In genomic region chr21:37557261-37557950, GRCh38 we compare ENCODE assay signal across 10 cellular contexts.
DNase-seq lines count a peak whose midpoint lies in the region; ATAC-seq and TF ChIP-seq lines count a peak whose summit lies in the region.
"Had no signal": no experiment of that assay in that cellular context is flagged by ENCODE, and none has a peak within 500 bp of the region (broad histone marks: within the 10 kb centered on the region; RNA-seq: fewer than 3 reads in every experiment).

No MANE protein-coding gene starts in this region.

- DNase-seq in mucosa of descending colon (no peak), brain microvascular endothelial cell (no peak), G401 (ENCODE audit: low spot score) (no peak), NCI-H1694 treated with DMSO at 0.1 percent for 48 hours (lab: John Stamatoyannopoulos, UW) (no peak)
- DNase-seq in activated CD4-positive, alpha-beta T cell treated with anti-CD3 and anti-CD28 coated beads, Interleukin-2, amount 10 ng/mL, durations not matched to agents 24 days and 14 days = no peak

- H3K4me1 Mint-ChIP-seq in activated CD4-positive, alpha-beta T cell treated with anti-CD3 and anti-CD28 coated beads, Interleukin-2, amount 10 ng/mL, durations not matched to agents 24 days and 14 days = no peaks in the 10 kb centered on the region

- intact Hi-C loops in mucosa of descending colon (cut with DNase I, micrococcal nuclease) = no loop called here
- intact Hi-C loops in activated CD4-positive, alpha-beta T cell treated with anti-CD3 and anti-CD28 coated beads, Interleukin-2, amount 10 ng/mL, durations not matched to agents 24 days and 14 days (cut with micrococcal nuclease) = no loop called here

- no peaks in the 10 kb centered on the region for H3K27me3 ChIP-seq in brain microvascular endothelial cell (replicated peaks)
- H3K27me3 ChIP-seq: adrenal gland, gastroesophageal sphincter had no signal

- H3K9me3 Mint-ChIP-seq in activated CD4-positive, alpha-beta T cell treated with anti-CD3 and anti-CD28 coated beads, Interleukin-2, amount 10 ng/mL, durations not matched to agents 24 days and 14 days = no peaks in the 10 kb centered on the region

- ATAC-seq in GM18870 (IDR thresholded peaks at IDR 0.05; ENCODE audit: unreplicated experiment) (peak; percentile 94), GM21737 (IDR thresholded peaks at IDR 0.05; ENCODE audit: unreplicated experiment) (peak; percentile 87), HG03469 (IDR thresholded peaks at IDR 0.05; ENCODE audit: unreplicated experiment) (peak; percentile 94), mucosa of descending colon (peak; percentile 8)
- ATAC-seq: gastroesophageal sphincter had no signal

- in situ Hi-C loops in brain microvascular endothelial cell (cut with HindIII; ENCODE audit: low pct_ligation_motif_present, low sequenced_read_pairs) (no loop called here), G401 (cut with HindIII; ENCODE audit: low sequenced_read_pairs) (no loop called here)

- no peak for TF ChIP-seq CTCF in mucosa of descending colon (IDR thresholded peaks at IDR 0.05)
- no peak for TF ChIP-seq CTCF in brain microvascular endothelial cell (IDR thresholded peaks at IDR 0.05; ENCODE audit: low read depth, low read length, missing control alignments)

- no peaks in the 10 kb centered on the region for H3K9me3 ChIP-seq in mucosa of descending colon
- H3K9me3 ChIP-seq: adrenal gland, gastroesophageal sphincter had no signal

- H3K4me3 Mint-ChIP-seq in activated CD4-positive, alpha-beta T cell treated with anti-CD3 and anti-CD28 coated beads, Interleukin-2, amount 10 ng/mL, durations not matched to agents 24 days and 14 days = no peak overlapping the region

- H3K27ac Mint-ChIP-seq in activated CD4-positive, alpha-beta T cell treated with anti-CD3 and anti-CD28 coated beads, Interleukin-2, amount 10 ng/mL, durations not matched to agents 24 days and 14 days = no peak overlapping the region

- H3K27ac ChIP-seq in brain microvascular endothelial cell = no peak overlapping the region
- H3K27ac ChIP-seq: adrenal gland, gastroesophageal sphincter had no signal

- no peaks in the 10 kb centered on the region for H3K36me3 ChIP-seq in mucosa of descending colon (ENCODE audit: low read depth)
- no peaks in the 10 kb centered on the region for H3K36me3 ChIP-seq in brain microvascular endothelial cell (replicated peaks)
- H3K36me3 ChIP-seq: adrenal gland, gastroesophageal sphincter had no signal

- no peaks in the 10 kb centered on the region for H3K4me1 ChIP-seq in mucosa of descending colon (ENCODE audit: low read depth)
- H3K4me1 ChIP-seq: gastroesophageal sphincter had no signal

- H3K27me3 Mint-ChIP-seq in activated CD4-positive, alpha-beta T cell treated with anti-CD3 and anti-CD28 coated beads, Interleukin-2, amount 10 ng/mL, durations not matched to agents 24 days and 14 days = peaks cover 1% of the 10 kb centered on the region

- no peak overlapping the region for H3K4me3 ChIP-seq in mucosa of descending colon
- H3K4me3 ChIP-seq in brain microvascular endothelial cell (ENCODE audit: low read depth, low read length) = no peak overlapping the region
- H3K4me3 ChIP-seq: adrenal gland, gastroesophageal sphincter had no signal

- no peaks in the 10 kb centered on the region for H3K36me3 Mint-ChIP-seq in activated CD4-positive, alpha-beta T cell treated with anti-CD3 and anti-CD28 coated beads, Interleukin-2, amount 10 ng/mL, durations not matched to agents 24 days and 14 days (ENCODE audit: low read depth)

Comparison
In these comparisons a context has a peak if more than half of its experiments do, and no peak if none do; other contexts are left out.
1. ATAC-seq: peak in every context shown above with its lines; median percentile 94 in GM18870; 94 in HG03469; 87 in GM21737; 8 in mucosa of descending colon.